8 cellular contexts compared by ENCODE assay signal in genomic region chr22:49945042-49945794, GRCh38. TPM values are rescaled to one million over a fixed set of nuclear protein-coding genes. Genes with fewer than 3 reads are reported as not detected.
DNase-seq lines count a peak whose midpoint lies in the region; ATAC-seq and TF ChIP-seq lines count a peak whose summit lies in the region.
"Not testable (repeated sequence)": the region's sequence is repeated elsewhere in the genome, so short reads cannot be mapped to it uniquely, and the experiment has no call there.

No MANE protein-coding gene starts in this region.

- TF ChIP-seq CTCF in HEK293 (tag by site-specific recombination; IDR thresholded peaks at IDR 0.05); mesothelial cell of epicardium (IDR thresholded peaks at IDR 0.05; ENCODE audit: unreplicated experiment): not testable (repeated sequence)

- ATAC-seq in CD4-positive, CD25-positive, alpha-beta regulatory T cell (ENCODE audit: low read depth in 2 of 2): peak in 1 of 2 donors; percentile 27
- not testable (repeated sequence) for ATAC-seq in activated naive CD8-positive, alpha-beta T cell treated with anti-CD3 and anti-CD28 coated beads, Interleukin-2, amount 50 U/mL, for 24 hours

- not testable (repeated sequence) for H3K9me3 Mint-ChIP-seq in CD4-positive, CD25-positive, alpha-beta regulatory T cell; activated CD4-positive, alpha-beta memory T cell treated with anti-CD3 and anti-CD28 coated beads for 36 hours; activated naive CD8-positive, alpha-beta T cell treated with anti-CD3 and anti-CD28 coated beads, Interleukin-2, amount 50 U/mL, for 24 hours; mesothelial cell of epicardium

- not testable (repeated sequence) for H3K36me3 Mint-ChIP-seq in CD4-positive, CD25-positive, alpha-beta regulatory T cell; activated CD4-positive, alpha-beta memory T cell treated with anti-CD3 and anti-CD28 coated beads for 36 hours; activated naive CD8-positive, alpha-beta T cell treated with anti-CD3 and anti-CD28 coated beads, Interleukin-2, amount 50 U/mL, for 24 hours (ENCODE audit: low read depth); mesothelial cell of epicardium

- peaks cover 4 to 22% (median 11%) of the 10 kb centered on the region in 4 donors for H3K4me1 Mint-ChIP-seq in CD4-positive, CD25-positive, alpha-beta regulatory T cell
- H3K4me1 Mint-ChIP-seq in activated CD4-positive, alpha-beta memory T cell treated with anti-CD3 and anti-CD28 coated beads for 36 hours (ENCODE audit: low read depth): peaks cover 12% of the 10 kb centered on the region
- not testable (repeated sequence) for H3K4me1 Mint-ChIP-seq in activated naive CD8-positive, alpha-beta T cell treated with anti-CD3 and anti-CD28 coated beads, Interleukin-2, amount 50 U/mL, for 24 hours
- H3K4me1 Mint-ChIP-seq in mesothelial cell of epicardium: peaks cover 32% of the 10 kb centered on the region

- intact Hi-C loops in activated CD4-positive, alpha-beta memory T cell treated with anti-CD3 and anti-CD28 coated beads for 36 hours (cut with micrococcal nuclease): loop anchor here (1.0 kb wide), 1 partner anchor 9 kb away; no protein-coding TSS in a partner anchor

- H3K27me3 ChIP-seq in CD4-positive, CD25-positive, alpha-beta regulatory T cell (ENCODE audit: control insufficient read depth, insufficient read depth, low read length): not testable (repeated sequence)

- H3K27me3 Mint-ChIP-seq in CD4-positive, CD25-positive, alpha-beta regulatory T cell; activated CD4-positive, alpha-beta memory T cell treated with anti-CD3 and anti-CD28 coated beads for 36 hours; activated naive CD8-positive, alpha-beta T cell treated with anti-CD3 and anti-CD28 coated beads, Interleukin-2, amount 50 U/mL, for 24 hours; mesothelial cell of epicardium (ENCODE audit: low read depth): not testable (repeated sequence)

- POLR2A ChIA-PET in HEK293 (lab: Yijun Ruan, JAX): interaction anchor here (1.2 kb wide), 1 partner anchor 14 kb away, joined by 5 read pairs; no protein-coding TSS in a partner anchor
- POLR2A ChIA-PET in activated CD4-positive, alpha-beta memory T cell treated with anti-CD3 and anti-CD28 coated beads for 36 hours (lab: Charles Lee): interaction anchor here (0.9 to 1.2 kb wide), 2 partner anchors 14 to 22 kb away, joined by 3 to 7 read pairs; partner anchors contain the start of gene PIM3

- peak overlapping the region; percentile 93 to 97 (median 95) for H3K27ac Mint-ChIP-seq in CD4-positive, CD25-positive, alpha-beta regulatory T cell
- peak overlapping the region; percentile 91 for H3K27ac Mint-ChIP-seq in activated CD4-positive, alpha-beta memory T cell treated with anti-CD3 and anti-CD28 coated beads for 36 hours
- H3K27ac Mint-ChIP-seq in activated naive CD8-positive, alpha-beta T cell treated with anti-CD3 and anti-CD28 coated beads, Interleukin-2, amount 50 U/mL, for 24 hours: not testable (repeated sequence)
- H3K27ac Mint-ChIP-seq in mesothelial cell of epicardium: peak overlapping the region; percentile 85

- not testable (repeated sequence) for H3K9ac ChIP-seq in SK-N-MC (ENCODE audit: insufficient read length)

- not testable (repeated sequence) for H3K9me3 ChIP-seq in CD4-positive, CD25-positive, alpha-beta regulatory T cell (ENCODE audit: control insufficient read depth in 2 of 2, low read length in 2 of 2); HEK293 (ENCODE audit: control insufficient read depth, insufficient read depth, low read depth, low read length); SK-N-MC (ENCODE audit: low read depth, low read length)

- DNase-seq in CD4-positive, CD25-positive, alpha-beta regulatory T cell: peak; percentile 52 to 84 (median 81)
- DNase-seq in NCI-H2196 treated with DMSO at 0.1 percent for 48 hours (lab: John Stamatoyannopoulos, UW; ENCODE audit: unreplicated experiment): peak; percentile 73
- DNase-seq in SK-N-MC (ENCODE audit: low read depth, low spot score); mesothelial cell of epicardium (ENCODE audit: low spot score in 2 of 2, unreplicated experiment in 2 of 2): not testable (repeated sequence)
- peak; percentile 69 for DNase-seq in activated CD4-positive, alpha-beta memory T cell treated with anti-CD3 and anti-CD28 coated beads for 36 hours
- peak; percentile 45 for DNase-seq in activated naive CD8-positive, alpha-beta T cell treated with anti-CD3 and anti-CD28 coated beads, Interleukin-2, amount 50 U/mL, for 24 hours
- peak; percentile 63 to 96 (median 89) for DNase-seq in stimulated activated naive CD4-positive, alpha-beta T cell (lab: John Stamatoyannopoulos, UW)

- peak overlapping the region; percentile 88 for H3K27ac ChIP-seq in CD4-positive, CD25-positive, alpha-beta regulatory T cell (ENCODE audit: insufficient read depth, low read length, poor library complexity, severe bottlenecking)
- H3K27ac ChIP-seq in HEK293 (ENCODE audit: extremely low read depth, low read depth, low read length): peak overlapping the region; percentile 62
- peak overlapping the region; percentile 67 for H3K27ac ChIP-seq in SK-N-MC

- CTCF ChIA-PET in HEK293 (lab: Yijun Ruan, JAX): not testable (repeated sequence)
- CTCF ChIA-PET in activated CD4-positive, alpha-beta memory T cell treated with anti-CD3 and anti-CD28 coated beads for 36 hours (lab: Charles Lee): interaction anchor here (0.8 kb wide), 1 partner anchor 85 kb away, joined by 3 read pairs; no protein-coding TSS in a partner anchor

- H3K4me3 Mint-ChIP-seq in CD4-positive, CD25-positive, alpha-beta regulatory T cell: peak overlapping the region in 3 of 4 donors; percentile 44 to 75 (median 57)
- H3K4me3 Mint-ChIP-seq in activated CD4-positive, alpha-beta memory T cell treated with anti-CD3 and anti-CD28 coated beads for 36 hours: peak overlapping the region; percentile 47
- not testable (repeated sequence) for H3K4me3 Mint-ChIP-seq in activated naive CD8-positive, alpha-beta T cell treated with anti-CD3 and anti-CD28 coated beads, Interleukin-2, amount 50 U/mL, for 24 hours; mesothelial cell of epicardium

- H3K4me3 ChIP-seq in CD4-positive, CD25-positive, alpha-beta regulatory T cell (ENCODE audit: low read depth, low read length); HEK293 (ENCODE audit: low read depth, low read length); SK-N-MC: not testable (repeated sequence)

- H3K4me1 ChIP-seq in CD4-positive, CD25-positive, alpha-beta regulatory T cell (ENCODE audit: control insufficient read depth, insufficient read depth, low read length, poor library complexity, severe bottlenecking): peaks cover 12% of the 10 kb centered on the region
- not testable (repeated sequence) for H3K4me1 ChIP-seq in HEK293 (ENCODE audit: control insufficient read depth, insufficient read depth, low read length)

- H3K36me3 ChIP-seq in CD4-positive, CD25-positive, alpha-beta regulatory T cell (ENCODE audit: control insufficient read depth, insufficient read depth, low read length); HEK293 (ENCODE audit: control insufficient read depth in 2 of 2, insufficient read depth in 1 of 2, low read length in 2 of 2); SK-N-MC (ENCODE audit: insufficient read depth, low read length): not testable (repeated sequence)

TF ChIP-seq in HEK293, 187 proteins besides CTCF, POLR2A, EP300 and RAD21:
- TF ChIP-seq ZBTB11 (tag by site-specific recombination; conservative IDR thresholded peaks at IDR 0.05; ENCODE audit: low read depth): peak; percentile 69

RNA-seq across cellular contexts. Expression of gene PIM3, which starts 15.4 kb away (rescaled TPM):
- total RNA-seq in CD4-positive, CD25-positive, alpha-beta regulatory T cell: 294 TPM
- 10 to 100 TPM; 34.0 to 47.1 (median 40.3) TPM for polyA plus RNA-seq in CD4-positive, CD25-positive, alpha-beta regulatory T cell
- total RNA-seq in activated CD4-positive, alpha-beta memory T cell treated with anti-CD3 and anti-CD28 coated beads for 36 hours: 100 to 1,000 TPM; 222 to 231 TPM
- 57.5 to 62.5 TPM (median 59.8 TPM) in 3 replicates for total RNA-seq in mesothelial cell of epicardium

RNA-seq across cellular contexts. Expression of gene CRELD2, which starts 26.8 kb away (rescaled TPM):
- total RNA-seq in CD4-positive, CD25-positive, alpha-beta regulatory T cell: 37.8 TPM
- 10 to 100 TPM; 22.4 to 38.2 (median 31.8) TPM for polyA plus RNA-seq in CD4-positive, CD25-positive, alpha-beta regulatory T cell
- total RNA-seq in activated CD4-positive, alpha-beta memory T cell treated with anti-CD3 and anti-CD28 coated beads for 36 hours: 10 to 100 TPM; 29.8 to 30.7 TPM
- 41.4 to 42.2 TPM (median 41.9 TPM) in 3 replicates for total RNA-seq in mesothelial cell of epicardium

RNA-seq across cellular contexts. Expression of gene ALG12, which starts 27.0 kb away (rescaled TPM):
- 18.1 TPM for total RNA-seq in CD4-positive, CD25-positive, alpha-beta regulatory T cell
- polyA plus RNA-seq in CD4-positive, CD25-positive, alpha-beta regulatory T cell: 10 to 100 TPM; 12.6 to 16.9 (median 15.0) TPM
- 10 to 100 TPM; 12.4 to 13.8 TPM for total RNA-seq in activated CD4-positive, alpha-beta memory T cell treated with anti-CD3 and anti-CD28 coated beads for 36 hours
- total RNA-seq in mesothelial cell of epicardium: 26.4 to 30.9 TPM (median 26.8 TPM) in 3 replicates
